Comparison of ENCODE assay signal across 16 cellular contexts in genomic region chr7:112833082-112833481, GRCh38. TPM values are rescaled to one million over a fixed set of nuclear protein-coding genes. Genes with fewer than 3 reads are reported as not detected.
DNase-seq lines count a peak whose midpoint lies in the region; ATAC-seq and TF ChIP-seq lines count a peak whose summit lies in the region.
"Had no signal": no experiment of that assay in that cellular context is flagged by ENCODE, and none has a peak within 500 bp of the region (broad histone marks: within the 10 kb centered on the region; RNA-seq: fewer than 3 reads in every experiment).

No MANE protein-coding gene starts in this region.

- CTCF ChIA-PET in IMR-90 (lab: Yijun Ruan, JAX): no interaction called here

- H2BK15ac ChIP-seq in IMR-90 (ENCODE audit: low read depth, low read length): no peak overlapping the region

- H2BK120ac ChIP-seq in IMR-90 (ENCODE audit: low read depth, low read length): no peak overlapping the region

- H2AFZ ChIP-seq in IMR-90 (replicated peaks; ENCODE audit: low read length, poor library complexity): no peak overlapping the region

- TF ChIP-seq POLR2A in IMR-90 (IDR thresholded peaks at IDR 0.05; ENCODE audit: low read depth, low read length): no peak

- H3K9me3 ChIP-seq in IMR-90 (ENCODE audit: control insufficient read depth, insufficient read depth, low read length): no peaks in the 10 kb centered on the region

- no peak overlapping the region for H3K27ac ChIP-seq in IMR-90 (ENCODE audit: insufficient read depth, low read length)
- H3K27ac ChIP-seq: BLaER1 treated with 17β-estradiol and CSF1 and Interleukin-3, amounts not matched to agents 10 nM and 100 nM; KMS-11 had no signal

- no peaks in the 10 kb centered on the region for H3K4me1 ChIP-seq in IMR-90 (ENCODE audit: control insufficient read depth, insufficient read depth, low read length)
- H3K4me1 ChIP-seq: BLaER1 treated with 17β-estradiol and CSF1 and Interleukin-3, amounts not matched to agents 10 nM and 100 nM had no signal

- H3K23ac ChIP-seq in IMR-90 (ENCODE audit: low read depth, low read length): no peak overlapping the region

- no peak overlapping the region for H3K4ac ChIP-seq in IMR-90 (ENCODE audit: low read depth, low read length)

- intact Hi-C loops in IMR-90 (cut with micrococcal nuclease): no loop called here

- no peak overlapping the region for H4K91ac ChIP-seq in IMR-90 (ENCODE audit: insufficient read depth, low read depth, low read length)

- BruUV-seq in IMR-90 (replicated peaks; lab: Mats Ljungman, UMichigan): no TSS peak

- no peak overlapping the region for H2BK20ac ChIP-seq in IMR-90 (ENCODE audit: low read depth, low read length)

- H4K5ac ChIP-seq in IMR-90 (ENCODE audit: low read depth, low read length): no peak overlapping the region

- H3K9ac ChIP-seq in IMR-90 (ENCODE audit: low read depth, low read length): no peak overlapping the region
- H3K9ac ChIP-seq: BLaER1 treated with 17β-estradiol and CSF1 and Interleukin-3, amounts not matched to agents 10 nM and 100 nM; KMS-11 had no signal

- in situ Hi-C loops in IMR-90 (cut with MboI; ENCODE audit: low sequenced_read_pairs): no loop called here

- H2AK9ac ChIP-seq in IMR-90 (replicated peaks; ENCODE audit: low read depth, low read length, poor library complexity): no peak overlapping the region

- H4K20me1 ChIP-seq in IMR-90 (ENCODE audit: insufficient read depth, low read length): no peaks in the 10 kb centered on the region

- no peak overlapping the region for H2BK5ac ChIP-seq in IMR-90 (ENCODE audit: low read depth, low read length, poor library complexity, severe bottlenecking)

- H3K18ac ChIP-seq in IMR-90 (ENCODE audit: low read depth, low read length): no peak overlapping the region

- peaks cover 0 to 5% of the 10 kb centered on the region in 2 experiments; a peak in 2 of 4 replicates for H3K79me1 ChIP-seq in IMR-90 (ENCODE audit: low read depth in 1 of 2, low read length in 2 of 2)

- H3K14ac ChIP-seq in IMR-90 (replicated peaks; ENCODE audit: low read depth, low read length): no peak overlapping the region

- ATAC-seq in GM18520 (IDR thresholded peaks at IDR 0.05; ENCODE audit: unreplicated experiment) (peak; percentile 63), HG02759 (IDR thresholded peaks at IDR 0.05; ENCODE audit: unreplicated experiment) (peak; percentile 57), HG03378 (IDR thresholded peaks at IDR 0.05; ENCODE audit: unreplicated experiment) (peak; percentile 53), IMR-90 (ENCODE audit: low read depth) (no peak), GM21576 (IDR thresholded peaks at IDR 0.05; ENCODE audit: unreplicated experiment) (no peak)

- TF ChIP-seq RAD21 in IMR-90 (IDR thresholded peaks at IDR 0.05; ENCODE audit: low read length): no peak

- no peak overlapping the region for H3K4me3 ChIP-seq in IMR-90 (ENCODE audit: insufficient read depth, low read depth, low read length)
- H3K4me3 ChIP-seq: BLaER1 treated with 17β-estradiol and CSF1 and Interleukin-3, amounts not matched to agents 10 nM and 100 nM had no signal

- no peaks in the 10 kb centered on the region for H3K9me1 ChIP-seq in IMR-90 (ENCODE audit: insufficient read depth, low read length)

- no CpG with 5 or more reads among the region's 3 CpGs for WGBS in IMR-90 (ENCODE audit: extremely low coverage in 2 of 2, insufficient read length in 1 of 2), 2 experiments

- peaks cover 9% of the 10 kb centered on the region; the same call in 1 of the 2 replicates for H3K36me3 ChIP-seq in IMR-90 (ENCODE audit: control insufficient read depth, insufficient read depth, low read length)

- no peak overlapping the region for H3K56ac ChIP-seq in IMR-90 (ENCODE audit: extremely low read depth, insufficient read depth, low read length)

- dilution Hi-C loops in IMR-90 (cut with HindIII; ENCODE audit: low sequenced_read_pairs, unreplicated experiment): no loop called here

- no peaks in the 10 kb centered on the region for H3K27me3 ChIP-seq in IMR-90 (ENCODE audit: control insufficient read depth, insufficient read depth, low read length)
- H3K27me3 ChIP-seq: BLaER1 treated with 17β-estradiol and CSF1 and Interleukin-3, amounts not matched to agents 10 nM and 100 nM had no signal

- TF ChIP-seq CTCF in IMR-90 (conservative IDR thresholded peaks at IDR 0.05; ENCODE audit: low read depth, low read length): no peak

- H2AK5ac ChIP-seq in IMR-90 (ENCODE audit: low read depth, low read length): no peak overlapping the region

- H4K8ac ChIP-seq in IMR-90 (ENCODE audit: low read depth in 2 of 2, low read length in 2 of 2): no peak overlapping the region

- H3K4me2 ChIP-seq in IMR-90 (ENCODE audit: low read depth, low read length): no peak overlapping the region
- H3K4me2 ChIP-seq: BLaER1 treated with 17β-estradiol and CSF1 and Interleukin-3, amounts not matched to agents 10 nM and 100 nM; KMS-11 had no signal

- DNase-seq in IMR-90 (no peak), globus pallidus (ENCODE audit: low spot score) (no peak), LoVo (ENCODE audit: low spot score) (no peak)
- DNase-seq in stimulated activated naive CD4-positive, alpha-beta T cell treated with Interleukin-2 at 50 U/mL for 16 hours (lab: John Stamatoyannopoulos, UW): no peak
- DNase-seq: 8988T; CD4-positive, CD25-positive, alpha-beta regulatory T cell; DMS53; GF-D8; HCEC 1CT; HFFc6 had no signal

- POLR2A ChIA-PET in IMR-90 (lab: Charles Lee; ENCODE audit: unreplicated experiment): no interaction called here

TF ChIP-seq in IMR-90, 13 proteins besides CTCF, POLR2A, EP300 and RAD21:
- TF ChIP-seq NFE2L2 (IDR thresholded peaks at IDR 0.05; ENCODE audit: low read depth, low read length) (no peak), MAZ (IDR thresholded peaks at IDR 0.05; ENCODE audit: borderline replicate concordance, low read depth, low read length) (no peak), RCOR1 (IDR thresholded peaks at IDR 0.05; ENCODE audit: insufficient replicate concordance, low read length) (no peak), ELK1 (IDR thresholded peaks at IDR 0.05; ENCODE audit: borderline replicate concordance, low read depth, low read length) (no peak), RFX5 (IDR thresholded peaks at IDR 0.05; ENCODE audit: low read depth, low read length) (no peak), CEBPB (IDR thresholded peaks at IDR 0.05; ENCODE audit: low read depth, low read length) (0 out of 2 replicates have a peak, but pooled peaks have one; percentile 1)

RNA-seq across cellular contexts. Expression of gene TMEM168, which starts 42.9 kb away (rescaled TPM):
- 22.9 and 26.1 TPM in 2 replicates for total RNA-seq in IMR-90 (2012; rRNA removed)
- polyA plus RNA-seq in IMR-90 (2012; rRNA removed): 14.7 and 17.7 TPM in 2 replicates
- polyA plus RNA-seq in IMR-90 (2012; cell fraction: cytosol; rRNA removed): 3.0 and 7.7 TPM in 2 replicates
- 5.8 and 56.3 TPM in 2 replicates for polyA plus RNA-seq in IMR-90 (2012; cell fraction: nucleus; rRNA removed; ENCODE audit: low replicate concordance)

Comparison
In these comparisons a context has a peak if more than half of its experiments do, and no peak if none do; other contexts are left out.
1. ATAC-seq: peak in GM18520 (single experiment), HG02759 (single experiment) and HG03378 (single experiment); none in IMR-90 (single experiment) and GM21576 (single experiment).